ENCODE assay signal across 17 cellular contexts in genomic region chr18:28457784-28458183, GRCh38.
DNase-seq lines count a peak whose midpoint lies in the region; ATAC-seq and TF ChIP-seq lines count a peak whose summit lies in the region.
"Had no signal": no experiment of that assay in that cellular context is flagged by ENCODE, and none has a peak within 500 bp of the region (broad histone marks: within the 10 kb centered on the region; RNA-seq: fewer than 3 reads in every experiment).

No MANE protein-coding gene starts in this region.

- TF ChIP-seq CTCF in HFFc6 (IDR thresholded peaks at IDR 0.05) (no peak), hepatocyte (IDR thresholded peaks at IDR 0.05; ENCODE audit: poor library complexity) (no peak), left lung (IDR thresholded peaks at IDR 0.05) (no peak)

- H2AFZ ChIP-seq in hepatocyte: peak overlapping the region; percentile 32
- H2AFZ ChIP-seq: GM23338 had no signal

- H4K20me1 ChIP-seq in hepatocyte (ENCODE audit: insufficient read depth, poor library complexity, severe bottlenecking): no peaks in the 10 kb centered on the region
- H4K20me1 ChIP-seq: BLaER1 had no signal

- peak; percentile 7 for DNase-seq in DMS53 (lab: John Stamatoyannopoulos, UW)
- no peak for DNase-seq in DMS53 treated with DMSO at 0.1 percent for 48 hours (lab: John Stamatoyannopoulos, UW; ENCODE audit: unreplicated experiment)
- no peak for DNase-seq in HFFc6
- DNase-seq in hepatocyte (ENCODE audit: low spot score): peak; percentile 34
- DNase-seq in left lung: no peak
- no peak for DNase-seq in NCI-H1694 (lab: John Stamatoyannopoulos, UW)
- DNase-seq: CD4-positive, CD25-positive, alpha-beta regulatory T cell; CD8-positive, alpha-beta T cell; DMS79; EL; GF-D8 had no signal

- H3K9me2 ChIP-seq in hepatocyte (replicated peaks; ENCODE audit: insufficient read depth): no peaks in the 10 kb centered on the region

- H3K4me3 ChIP-seq in hepatocyte: no peak overlapping the region
- no peak overlapping the region for H3K4me3 ChIP-seq in left lung
- H3K4me3 ChIP-seq: BLaER1, GM23338, HAP-1 had no signal

- intact Hi-C loops in left lung (cut with DNase I): no loop called here

- H3K9me3 Mint-ChIP-seq in HFFc6: no peaks in the 10 kb centered on the region

- H3K4me3 Mint-ChIP-seq in HFFc6: peak overlapping the region; percentile 13; the same call in 1 of the 2 replicates
- H3K4me3 Mint-ChIP-seq: B cell; CD8-positive, alpha-beta T cell; GM23338 had no signal

- peaks cover 30% of the 10 kb centered on the region for H3K4me1 Mint-ChIP-seq in HFFc6 (ENCODE audit: low read depth)
- H3K4me1 Mint-ChIP-seq: B cell; CD4-positive, CD25-positive, alpha-beta regulatory T cell; GM23338 had no signal

- H3K4me1 ChIP-seq in hepatocyte (ENCODE audit: insufficient read depth) (no peaks in the 10 kb centered on the region), left lung (no peaks in the 10 kb centered on the region)
- H3K4me1 ChIP-seq: BLaER1, HAP-1 had no signal

- H3K36me3 ChIP-seq in hepatocyte (replicated peaks; ENCODE audit: insufficient read depth, low read depth): no peaks in the 10 kb centered on the region
- H3K36me3 ChIP-seq in left lung: no peaks in the 10 kb centered on the region
- H3K36me3 ChIP-seq: BLaER1, HAP-1 had no signal

- H3K79me2 ChIP-seq in hepatocyte: no peaks in the 10 kb centered on the region

- no peak overlapping the region for H3K27ac ChIP-seq in hepatocyte
- H3K27ac ChIP-seq in left lung: no peak overlapping the region
- H3K27ac ChIP-seq: 22Rv1, BLaER1, C4-2B had no signal

- H3K27ac Mint-ChIP-seq in HFFc6: no peak overlapping the region
- H3K27ac Mint-ChIP-seq: B cell; CD4-positive, CD25-positive, alpha-beta regulatory T cell; CD8-positive, alpha-beta T cell; GM23338 had no signal

- H3K27me3 ChIP-seq in hepatocyte (no peaks in the 10 kb centered on the region), left lung (no peaks in the 10 kb centered on the region)
- H3K27me3 ChIP-seq: BLaER1 had no signal

- no peaks in the 10 kb centered on the region for H3K36me3 Mint-ChIP-seq in HFFc6 (ENCODE audit: low read depth)
- H3K36me3 Mint-ChIP-seq: CD4-positive, CD25-positive, alpha-beta regulatory T cell; CD8-positive, alpha-beta T cell had no signal

- H3K27me3 Mint-ChIP-seq in HFFc6 (ENCODE audit: insufficient read depth): peaks cover 2% of the 10 kb centered on the region; the same call in 1 of the 2 replicates
- H3K27me3 Mint-ChIP-seq: B cell; CD4-positive, CD25-positive, alpha-beta regulatory T cell had no signal

- H3K4me2 ChIP-seq in hepatocyte: no peak overlapping the region
- H3K4me2 ChIP-seq: BLaER1, GM23338 had no signal

- 52% methylated on average over 2 of the region's 2 CpGs for WGBS in hepatocyte (ENCODE audit: low lambda C conversion rate, missing lambda C conversion rate)

- ATAC-seq in left lung: no peak
- ATAC-seq: CD8-positive, alpha-beta T cell; GM23338 had no signal

- H3K9me3 ChIP-seq in hepatocyte (ENCODE audit: low read depth) (no peaks in the 10 kb centered on the region), left lung (no peaks in the 10 kb centered on the region)
- H3K9me3 ChIP-seq: BLaER1, HAP-1 had no signal

Comparison
In these comparisons a context has a peak if more than half of its experiments do, and no peak if none do; other contexts are left out.
1. DNase-seq: peak in DMS53 (single experiment) and hepatocyte (single experiment); none in DMS53 treated with DMSO at 0.1 percent for 48 hours (single experiment), HFFc6 (single experiment), left lung (0 of 2) and NCI-H1694 (single experiment).